ENCODE assay signal across 26 cellular contexts in the genomic region with DNA sequence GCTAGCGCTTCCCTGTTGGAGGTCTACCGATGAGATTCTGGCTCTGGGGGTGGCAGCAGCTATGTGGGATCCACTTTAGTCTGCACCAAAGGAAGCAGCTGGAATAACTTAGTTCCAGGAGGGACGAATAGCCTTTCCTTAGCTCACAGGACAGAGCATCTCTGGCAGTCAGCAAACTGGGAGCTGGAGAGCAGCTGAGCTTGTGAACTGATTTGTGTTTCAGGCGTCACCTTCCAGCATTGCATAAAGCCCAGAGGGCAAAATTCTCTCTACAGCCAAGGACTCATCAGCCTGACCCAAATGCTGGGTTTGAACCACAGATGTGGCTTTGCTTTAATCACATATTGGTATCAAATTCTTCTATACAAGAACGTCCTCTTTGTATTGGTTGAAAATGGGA.
"Had no signal": no experiment of that assay in that cellular context is flagged by ENCODE, and none has a peak within 500 bp of the region (broad histone marks: within the 10 kb centered on the region; RNA-seq: fewer than 3 reads in every experiment).

No MANE protein-coding gene starts in this region.

- H3K4me3 Mint-ChIP-seq: activated CD4-positive, alpha-beta T cell treated with anti-CD3 and anti-CD28 coated beads for 36 hours; activated CD8-positive, alpha-beta T cell treated with anti-CD3 and anti-CD28 coated beads, Interleukin-2, amount 10 ng/mL, durations not matched to agents 7 days and 5 days; activated naive CD8-positive, alpha-beta T cell; activated T-cell treated with anti-CD3 and anti-CD28 coated beads, Interleukin-2, amount 50 U/mL, for 72 hours; central memory CD8-positive, alpha-beta T cell; dendritic cell treated with granulocyte-macrophage colony-stimulating factor and Interleukin-4, amounts not matched to agents 40 ng/mL and 50 ng/mL, for 4 days; immature natural killer cell; natural killer cell treated with Interleukin-12 subunit alpha and Interleukin-12 subunit beta and Interleukin-15 and Interleukin-18, amount 100 ng/mL, for 72 hours; stimulated activated naive B cell treated with anti-CD40 and anti-IgM and Interleukin-4, amounts not matched to agents 10 μg/mL and 1 μg/mL and 100 μg/mL, for 72 hours; T-helper 2 cell treated with Interferon-gamma antibody and Interleukin-4, amounts not matched to agents 5 μg/mL and 100 μg/mL, for 36 hours had no signal

- H3K4me1 Mint-ChIP-seq: activated CD4-positive, alpha-beta T cell treated with anti-CD3 and anti-CD28 coated beads for 36 hours; central memory CD8-positive, alpha-beta T cell; immature natural killer cell; stimulated activated naive B cell treated with anti-CD40 and anti-IgM and Interleukin-4, amounts not matched to agents 10 μg/mL and 1 μg/mL and 100 μg/mL, for 72 hours had no signal

- H3K9me3 ChIP-seq: esophagus squamous epithelium, left ventricle myocardium inferior, mucosa of descending colon, stomach, tibial artery had no signal

- H3K4me3 ChIP-seq: esophagus squamous epithelium, left ventricle myocardium inferior, lung, mucosa of descending colon, stomach, tibial artery had no signal

- H3K27me3 ChIP-seq: esophagus squamous epithelium, stomach, tibial artery had no signal

- H3K4me1 ChIP-seq: esophagus squamous epithelium, left ventricle myocardium inferior, tibial artery had no signal

- H3K9me3 Mint-ChIP-seq: activated T-cell treated with anti-CD3 and anti-CD28 coated beads, Interleukin-2, amount 50 U/mL, for 72 hours; central memory CD8-positive, alpha-beta T cell; dendritic cell treated with granulocyte-macrophage colony-stimulating factor and Interleukin-4, amounts not matched to agents 40 ng/mL and 50 ng/mL, for 4 days; immature natural killer cell; natural killer cell treated with Interleukin-12 subunit alpha and Interleukin-12 subunit beta and Interleukin-15 and Interleukin-18, amount 100 ng/mL, for 72 hours; stimulated activated naive B cell treated with anti-CD40 and anti-IgM and Interleukin-4, amounts not matched to agents 10 μg/mL and 1 μg/mL and 100 μg/mL, for 72 hours; T-helper 2 cell treated with Interferon-gamma antibody and Interleukin-4, amounts not matched to agents 5 μg/mL and 100 μg/mL, for 36 hours had no signal

- H3K36me3 Mint-ChIP-seq: activated naive CD8-positive, alpha-beta T cell; immature natural killer cell; natural killer cell treated with Interleukin-12 subunit alpha and Interleukin-12 subunit beta and Interleukin-15 and Interleukin-18, amount 100 ng/mL, for 72 hours; stimulated activated naive B cell treated with anti-CD40 and anti-IgM and Interleukin-4, amounts not matched to agents 10 μg/mL and 1 μg/mL and 100 μg/mL, for 72 hours had no signal

- H3K27ac Mint-ChIP-seq: activated CD4-positive, alpha-beta T cell treated with anti-CD3 and anti-CD28 coated beads for 36 hours; activated CD8-positive, alpha-beta T cell treated with anti-CD3 and anti-CD28 coated beads, Interleukin-2, amount 10 ng/mL, durations not matched to agents 7 days and 5 days; activated naive CD8-positive, alpha-beta T cell; activated T-cell treated with anti-CD3 and anti-CD28 coated beads, Interleukin-2, amount 50 U/mL, for 72 hours; dendritic cell treated with granulocyte-macrophage colony-stimulating factor and Interleukin-4, amounts not matched to agents 40 ng/mL and 50 ng/mL, for 4 days; immature natural killer cell; natural killer cell treated with Interleukin-12 subunit alpha and Interleukin-12 subunit beta and Interleukin-15 and Interleukin-18, amount 100 ng/mL, for 72 hours; T-helper 2 cell treated with Interferon-gamma antibody and Interleukin-4, amounts not matched to agents 5 μg/mL and 100 μg/mL, for 36 hours had no signal

- H3K27ac ChIP-seq: epithelial cell of prostate, esophagus squamous epithelium, left ventricle myocardium inferior, stomach, tibial artery had no signal

- DNase-seq: activated CD4-positive, alpha-beta T cell treated with anti-CD3 and anti-CD28 coated beads for 36 hours; activated CD4-positive, CD25-positive, alpha-beta regulatory T cell; activated CD8-positive, alpha-beta T cell treated with anti-CD3 and anti-CD28 coated beads, Interleukin-2, amount 10 ng/mL, durations not matched to agents 7 days and 5 days; activated naive CD4-positive, alpha-beta T cell treated with Interleukin-2 at 50 U/mL for 16 hours; activated T-cell treated with anti-CD3 and anti-CD28 coated beads for 4 hours; activated T-cell treated with anti-CD3 and anti-CD28 coated beads, Interleukin-2, amount 50 U/mL, for 72 hours; anterior cingulate cortex; esophagus squamous epithelium; immature natural killer cell; left ventricle myocardium inferior; mucosa of descending colon; posterior cingulate gyrus; right cardiac atrium; stimulated activated CD4-positive, alpha-beta T cell treated with anti-CD3 and anti-CD28 coated beads, Interleukin-15, amount 100 ng/mL, for 24 hours; stimulated activated CD4-positive, alpha-beta T cell treated with anti-CD3 and anti-CD28 coated beads, Interleukin-2, amount 100 ng/mL, for 24 hours; stimulated activated naive B cell treated with anti-CD40 and anti-IgM and Interleukin-4, amounts not matched to agents 10 μg/mL and 1 μg/mL and 100 μg/mL, for 72 hours; stomach; T-helper 1 cell; tibial artery had no signal

- H3K36me3 ChIP-seq: esophagus squamous epithelium, left ventricle myocardium inferior, stomach, tibial artery had no signal
